ENCODE assay signal across 19 cellular contexts in genomic region chr10:132302421-132302820, GRCh38. TPM values are rescaled to one million over a fixed set of nuclear protein-coding genes. Genes with fewer than 3 reads are reported as not detected.
DNase-seq lines count a peak whose midpoint lies in the region; ATAC-seq and TF ChIP-seq lines count a peak whose summit lies in the region.
"Had no signal": no experiment of that assay in that cellular context is flagged by ENCODE, and none has a peak within 500 bp of the region (broad histone marks: within the 10 kb centered on the region; RNA-seq: fewer than 3 reads in every experiment).

No MANE protein-coding gene starts in this region.

- H3K4me1 ChIP-seq in right cardiac atrium (ENCODE audit: control insufficient read depth, insufficient read depth, low read length) (no peaks in the 10 kb centered on the region), prostate gland (replicated peaks) (peaks cover 4% of the 10 kb centered on the region)

- H3K36me3 ChIP-seq in prostate gland = no peaks in the 10 kb centered on the region

- no peak for TF ChIP-seq CTCF in coronary artery (IDR thresholded peaks at IDR 0.05)
- TF ChIP-seq CTCF in prostate gland (IDR thresholded peaks at IDR 0.05) = no peak

- H3K27me3 ChIP-seq in right cardiac atrium (ENCODE audit: control insufficient read depth, insufficient read depth) (no peaks in the 10 kb centered on the region), prostate gland (replicated peaks; ENCODE audit: insufficient read depth) (no peaks in the 10 kb centered on the region)

- no peak for TF ChIP-seq POLR2A in prostate gland (IDR thresholded peaks at IDR 0.05)

- DNase-seq in cardiac septum (ENCODE audit: low spot score) (peak; percentile 64), right cardiac atrium (no peak), coronary artery (ENCODE audit: low spot score) (peak; percentile 54), posterior vena cava (ENCODE audit: low spot score) (peak; percentile 50), HK-2 (ENCODE audit: unreplicated experiment) (no peak), prostate gland (ENCODE audit: low spot score) (no peak)
- DNase-seq: C1 segment of cervical spinal cord; CD8-positive, alpha-beta memory T cell; GOT3; NCI-H1417 treated with DMSO at 0.1 percent for 48 hours; NCI-H187 treated with DMSO at 0.1 percent for 48 hours; NCI-H345; NCI-H524 treated with DMSO at 0.1 percent for 48 hours; PC-3; SIG-M5 had no signal

- H3K4me3 ChIP-seq in right cardiac atrium (ENCODE audit: low read length) = no peak overlapping the region
- no peak overlapping the region for H3K4me3 ChIP-seq in coronary artery
- no peak overlapping the region for H3K4me3 ChIP-seq in prostate gland

- no peaks in the 10 kb centered on the region for H3K9me3 ChIP-seq in right cardiac atrium (ENCODE audit: control insufficient read depth, low read length)
- H3K9me3 ChIP-seq in prostate gland = no peaks in the 10 kb centered on the region

- WGBS in right cardiac atrium = 90% methylated on average over 11 of the region's 11 CpGs
- 85% methylated on average over 11 of the region's 11 CpGs for WGBS in prostate gland

- H3K27ac ChIP-seq in right cardiac atrium (ENCODE audit: low read length) (no peak overlapping the region), coronary artery (no peak overlapping the region), prostate gland (no peak overlapping the region)
- H3K27ac ChIP-seq: HL-60, KMS-11, RWPE1 had no signal

- ATAC-seq in right cardiac atrium (no peak), HG03342 (IDR thresholded peaks at IDR 0.05; ENCODE audit: unreplicated experiment) (no peak)
- ATAC-seq: PC-3 had no signal

- intact Hi-C loops in cardiac septum (cut with DNase I) (no loop called here), right cardiac atrium (cut with DNase I) (no loop called here), posterior vena cava (cut with DNase I) (no loop called here), prostate gland (cut with DNase I) (no loop called here)

RNA-seq across cellular contexts. Expression of gene STK32C, which starts 5.3 kb away (rescaled TPM):
- total RNA-seq in cardiac septum (5.9 TPM), right cardiac atrium (1 to 10 TPM; 5.7 to 7.3 (median 6.7) TPM), posterior vena cava (1 to 10 TPM; 6.3 to 9.7 TPM), prostate gland (10 to 100 TPM in 1 of 2 donors, 1 to 10 TPM in 1; 7.2 to 21.5 TPM)
- 6.9 TPM for polyA plus RNA-seq in right cardiac atrium

RNA-seq across cellular contexts. Expression of gene LRRC27, which starts 29.6 kb away (rescaled TPM):
- total RNA-seq in cardiac septum (3.8 TPM), right cardiac atrium (1 to 10 TPM; 3.7 to 9.3 (median 6.8) TPM), posterior vena cava (1 to 10 TPM; 4.7 to 6.5 TPM), prostate gland (10 to 100 TPM; 11.4 to 22.9 TPM)
- 5.4 TPM for polyA plus RNA-seq in right cardiac atrium

Comparison
In these comparisons a context has a peak if more than half of its experiments do, and no peak if none do; other contexts are left out.
1. DNase-seq: peak in cardiac septum (single experiment), coronary artery (single experiment) and posterior vena cava (single experiment); none in right cardiac atrium (0 of 3), HK-2 (single experiment) and prostate gland (single experiment).